Comparison of ENCODE assay signal across 8 cellular contexts in genomic region chr10:100347568-100348195, GRCh38. TPM values are rescaled to one million over a fixed set of nuclear protein-coding genes. Genes with fewer than 3 reads are reported as not detected.
DNase-seq lines count a peak whose midpoint lies in the region; ATAC-seq and TF ChIP-seq lines count a peak whose summit lies in the region.

No MANE protein-coding gene starts in this region.

- ATAC-seq in activated CD8-positive, alpha-beta memory T cell treated with anti-CD3 and anti-CD28 coated beads, Interleukin-2, amount 10 ng/mL, durations not matched to agents 7 days and 5 days = no peak

- no peak for DNase-seq in activated CD8-positive, alpha-beta memory T cell treated with anti-CD3 and anti-CD28 coated beads, Interleukin-2, amount 10 ng/mL, durations not matched to agents 7 days and 5 days
- no peak for DNase-seq in activated CD8-positive, alpha-beta memory T cell treated with anti-CD3 and anti-CD28 coated beads for 24 hours
- DNase-seq in RWPE1 (ENCODE audit: low spot score) = no peak
- DNase-seq in erythroblast (lab: John Stamatoyannopoulos, UW) = peak; percentile 22 to 53
- no peak for DNase-seq in DMS79 (lab: John Stamatoyannopoulos, UW)
- DNase-seq in hippocampal formation (lab: John Stamatoyannopoulos, UW) = no peak
- no peak for DNase-seq in NK-92 (lab: John Stamatoyannopoulos, UW; ENCODE audit: unreplicated experiment)

- peaks cover 67% of the 10 kb centered on the region for H3K79me2 ChIP-seq in neural cell (replicated peaks; ENCODE audit: insufficient read depth, low read length)

- H3F3A ChIP-seq in neural cell (ENCODE audit: insufficient read depth, low read length, poor library complexity, severe bottlenecking) = no peaks in the 10 kb centered on the region

- no peak for TF ChIP-seq RAD21 in neural cell (conservative IDR thresholded peaks at IDR 0.05)

- H2AFZ ChIP-seq in neural cell (ENCODE audit: low read depth, low read length) = no peak overlapping the region

- H3K27me3 ChIP-seq in neural cell (ENCODE audit: insufficient read depth, low read depth, low read length) = no peaks in the 10 kb centered on the region

- H3K9me3 Mint-ChIP-seq in activated CD8-positive, alpha-beta memory T cell treated with anti-CD3 and anti-CD28 coated beads, Interleukin-2, amount 10 ng/mL, durations not matched to agents 7 days and 5 days (ENCODE audit: low read depth) = no peaks in the 10 kb centered on the region

- H3K9me2 ChIP-seq in neural cell (ENCODE audit: insufficient read depth, low read length) = no peaks in the 10 kb centered on the region

- TF ChIP-seq CTCF in RWPE1 (conservative IDR thresholded peaks at IDR 0.05; ENCODE audit: low read depth) (no peak), neural cell (IDR thresholded peaks at IDR 0.05; ENCODE audit: poor library complexity, severe bottlenecking) (no peak)

- H3K9me3 ChIP-seq in neural cell (ENCODE audit: low read length) = no peaks in the 10 kb centered on the region

- H4K20me1 ChIP-seq in neural cell (ENCODE audit: insufficient read depth) = peaks cover 3% of the 10 kb centered on the region

- H3K9ac ChIP-seq in neural cell (ENCODE audit: low read length) = peak overlapping the region; percentile 87

- TF ChIP-seq EP300 in neural cell (conservative IDR thresholded peaks at IDR 0.05; ENCODE audit: poor library complexity, severe bottlenecking) = no peak

- peak overlapping the region; percentile 74 for H3K4me2 ChIP-seq in neural cell (ENCODE audit: low read length)

- peak overlapping the region; percentile 92 for H3K27ac ChIP-seq in RWPE1
- peak overlapping the region; percentile 89 for H3K27ac ChIP-seq in neural cell (ENCODE audit: low read length)

- H3K27ac Mint-ChIP-seq in activated CD8-positive, alpha-beta memory T cell treated with anti-CD3 and anti-CD28 coated beads, Interleukin-2, amount 10 ng/mL, durations not matched to agents 7 days and 5 days = peak overlapping the region; percentile 83

- peak overlapping the region; percentile 98 for H3K4me3 Mint-ChIP-seq in activated CD8-positive, alpha-beta memory T cell treated with anti-CD3 and anti-CD28 coated beads, Interleukin-2, amount 10 ng/mL, durations not matched to agents 7 days and 5 days

- H3K27me3 Mint-ChIP-seq in activated CD8-positive, alpha-beta memory T cell treated with anti-CD3 and anti-CD28 coated beads, Interleukin-2, amount 10 ng/mL, durations not matched to agents 7 days and 5 days = no peaks in the 10 kb centered on the region

- POLR2A ChIA-PET in RWPE1 (lab: Yijun Ruan, JAX; ENCODE audit: low non-redundant PET) = interaction anchor here (1.3 to 4.7 kb wide), 2 partner anchors 12 to 26 kb away, joined by 5 to 54 read pairs; no protein-coding TSS in a partner anchor

- TF ChIP-seq POLR2A in erythroblast (IDR thresholded peaks at IDR 0.05; ENCODE audit: low read length) = no peak

- peaks cover 61% of the 10 kb centered on the region for H3K4me1 Mint-ChIP-seq in activated CD8-positive, alpha-beta memory T cell treated with anti-CD3 and anti-CD28 coated beads, Interleukin-2, amount 10 ng/mL, durations not matched to agents 7 days and 5 days

- no peaks in the 10 kb centered on the region for H3K36me3 ChIP-seq in neural cell (ENCODE audit: insufficient read depth, low read length)

- H3K4me3 ChIP-seq in neural cell (ENCODE audit: low read length) = peak overlapping the region; percentile 98

- H3K36me3 Mint-ChIP-seq in activated CD8-positive, alpha-beta memory T cell treated with anti-CD3 and anti-CD28 coated beads, Interleukin-2, amount 10 ng/mL, durations not matched to agents 7 days and 5 days = peaks cover 54% of the 10 kb centered on the region

- CTCF ChIA-PET in activated CD8-positive, alpha-beta memory T cell treated with anti-CD3 and anti-CD28 coated beads, Interleukin-2, amount 10 ng/mL, durations not matched to agents 7 days and 5 days (lab: Charles Lee) = interaction anchor here (1.0 to 17.0 kb wide), 9 partner anchors 9 to 188 kb away, joined by 5 to 236 read pairs (median 12); partner anchors contain the start of genes HIF1AN and SEC31B
- CTCF ChIA-PET in RWPE1 (lab: Yijun Ruan, JAX) = interaction anchor here (0.6 to 4.9 kb wide), 6 partner anchors 11 to 939 kb away, joined by 3 to 24 read pairs (median 3); no protein-coding TSS in a partner anchor

TF ChIP-seq in neural cell, 6 proteins besides CTCF, POLR2A, EP300 and RAD21:
- TF ChIP-seq SMC3 (conservative IDR thresholded peaks at IDR 0.05; ENCODE audit: poor library complexity) (no peak), REST (IDR thresholded peaks at IDR 0.05; ENCODE audit: borderline replicate concordance) (no peak), TAF1 (IDR thresholded peaks at IDR 0.05; ENCODE audit: low read depth) (no peak), MXI1 (conservative IDR thresholded peaks at IDR 0.05; ENCODE audit: poor library complexity, severe bottlenecking) (peak; percentile 61), POLR2AphosphoS5 (IDR thresholded peaks at IDR 0.05) (peak; percentile 15)

RNA-seq across cellular contexts. Expression of gene SCD, which starts 0.6 kb away (rescaled TPM):
- total RNA-seq in activated CD8-positive, alpha-beta memory T cell treated with anti-CD3 and anti-CD28 coated beads, Interleukin-2, amount 10 ng/mL, durations not matched to agents 7 days and 5 days = 100 to 1,000 TPM; 121 to 134 TPM
- 82.9 and 85.0 TPM in 2 replicates for polyA plus RNA-seq in neural cell
- polyA minus RNA-seq in neural cell = 110 and 123 TPM in 2 replicates

RNA-seq across cellular contexts. Expression of gene PKD2L1, which starts 17.7 kb away (rescaled TPM):
- total RNA-seq in activated CD8-positive, alpha-beta memory T cell treated with anti-CD3 and anti-CD28 coated beads, Interleukin-2, amount 10 ng/mL, durations not matched to agents 7 days and 5 days = not detected
- not detected in 2 replicates for polyA plus RNA-seq in neural cell
- not detected in 2 replicates for polyA minus RNA-seq in neural cell

Comparison
In these comparisons a context has a peak if more than half of its experiments do, and no peak if none do; other contexts are left out.
1. DNase-seq: peak in erythroblast (2 of 2); none in activated CD8-positive, alpha-beta memory T cell treated with anti-CD3 and anti-CD28 coated beads, Interleukin-2, amount 10 ng/mL, durations not matched to agents 7 days and 5 days (single experiment), activated CD8-positive, alpha-beta memory T cell treated with anti-CD3 and anti-CD28 coated beads for 24 hours (single experiment), RWPE1 (single experiment), DMS79 (single experiment), hippocampal formation (0 of 2) and NK-92 (single experiment).